18 cellular contexts compared by ENCODE assay signal in the genomic region with DNA sequence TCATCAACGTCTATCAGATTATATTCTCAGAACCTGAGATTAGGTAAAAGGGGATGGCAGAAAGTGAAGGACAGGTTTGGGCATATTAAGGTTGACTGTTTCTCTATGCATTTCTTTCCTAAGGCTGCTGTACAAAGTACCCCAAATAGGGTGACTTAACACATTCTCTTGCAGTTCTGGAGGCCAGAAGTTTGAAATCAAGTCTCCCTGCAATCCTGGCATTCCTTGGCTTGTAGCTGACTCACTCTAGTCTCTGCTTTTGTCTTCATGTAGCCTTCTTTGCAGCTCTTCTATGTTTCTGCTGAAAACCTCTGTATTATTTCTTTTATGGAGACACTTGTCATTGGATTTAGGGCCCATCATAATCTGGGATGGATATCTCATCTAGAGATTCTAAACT.
DNase-seq lines count a peak whose midpoint lies in the region; ATAC-seq and TF ChIP-seq lines count a peak whose summit lies in the region.
"Had no signal": no experiment of that assay in that cellular context is flagged by ENCODE, and none has a peak within 500 bp of the region (broad histone marks: within the 10 kb centered on the region; RNA-seq: fewer than 3 reads in every experiment).

No MANE protein-coding gene starts in this region.

- no peaks in the 10 kb centered on the region for H3K4me1 Mint-ChIP-seq in GM23338
- H3K4me1 Mint-ChIP-seq: B cell had no signal

- no peak overlapping the region for H3K27ac ChIP-seq in GM23338 (ENCODE audit: low read depth)
- H3K27ac ChIP-seq: BLaER1 treated with 17β-estradiol and CSF1 and Interleukin-3, amounts not matched to agents 10 nM and 100 nM; HL-60 had no signal

- no peaks in the 10 kb centered on the region for H3K9me2 ChIP-seq in GM23338 (ENCODE audit: insufficient read depth)

- no peak overlapping the region for H3K4me3 ChIP-seq in AG10803 (ENCODE audit: low read length)
- H3K4me3 ChIP-seq in GM23338, result no peak overlapping the region
- no peak overlapping the region for H3K4me3 ChIP-seq in epithelial cell of esophagus (ENCODE audit: low read length)
- H3K4me3 ChIP-seq: BLaER1 treated with 17β-estradiol and CSF1 and Interleukin-3, amounts not matched to agents 10 nM and 100 nM; GM12878 had no signal

- no peaks in the 10 kb centered on the region for H3F3A ChIP-seq in GM23338 (replicated peaks; ENCODE audit: low read depth)

- ATAC-seq in GM23338, result no peak
- ATAC-seq: CD8-positive, alpha-beta T cell; GM12878 had no signal

- H3K4me2 ChIP-seq in GM23338, result no peak overlapping the region
- H3K4me2 ChIP-seq: BLaER1 treated with 17β-estradiol and CSF1 and Interleukin-3, amounts not matched to agents 10 nM and 100 nM had no signal

- H3K36me3 ChIP-seq in GM23338 (ENCODE audit: insufficient read depth), result no peaks in the 10 kb centered on the region
- H3K36me3 ChIP-seq: BLaER1 treated with 17β-estradiol and CSF1 and Interleukin-3, amounts not matched to agents 10 nM and 100 nM had no signal

- no peaks in the 10 kb centered on the region for H3K79me2 ChIP-seq in GM23338 (replicated peaks; ENCODE audit: insufficient read depth)

- no peak overlapping the region for H3K4me3 Mint-ChIP-seq in GM23338
- H3K4me3 Mint-ChIP-seq: B cell; CD8-positive, alpha-beta T cell had no signal

- H3K27ac Mint-ChIP-seq in GM23338, result no peak overlapping the region
- H3K27ac Mint-ChIP-seq: B cell; CD8-positive, alpha-beta T cell had no signal

- no peaks in the 10 kb centered on the region for H3K36me3 Mint-ChIP-seq in GM23338 (ENCODE audit: low read depth)
- H3K36me3 Mint-ChIP-seq: CD8-positive, alpha-beta T cell had no signal

- no peaks in the 10 kb centered on the region; the same call in 1 of the 2 replicates for H4K20me1 ChIP-seq in GM23338 (replicated peaks; ENCODE audit: insufficient read depth)
- H4K20me1 ChIP-seq: BLaER1 treated with 17β-estradiol and CSF1 and Interleukin-3, amounts not matched to agents 10 nM and 100 nM had no signal

- peaks cover 2% of the 10 kb centered on the region for H3K27me3 Mint-ChIP-seq in GM23338 (ENCODE audit: insufficient read depth, low read depth, poor library complexity)
- H3K27me3 Mint-ChIP-seq: B cell had no signal

- H3K4me1 ChIP-seq in GM23338 (ENCODE audit: insufficient read depth), result no peaks in the 10 kb centered on the region
- H3K4me1 ChIP-seq: BLaER1 treated with 17β-estradiol and CSF1 and Interleukin-3, amounts not matched to agents 10 nM and 100 nM had no signal

- peak; percentile 13 for DNase-seq in AG10803 (ENCODE audit: low read depth)
- DNase-seq in GM23338 (ENCODE audit: low spot score), result peak; percentile 8
- peak; percentile 7 for DNase-seq in epithelial cell of esophagus (ENCODE audit: low read depth)
- peak; percentile 79 for DNase-seq in islet precursor cell
- no peak for DNase-seq in SKM-1 (lab: John Stamatoyannopoulos, UW; ENCODE audit: unreplicated experiment)
- DNase-seq in NCI-H446 treated with DMSO at 0.1 percent for 48 hours (lab: John Stamatoyannopoulos, UW), result no peak
- DNase-seq in activated T-cell treated with anti-CD3 and anti-CD28 coated beads, Interleukin-2, amount 50 U/mL, for 1 hour, result no peak
- DNase-seq in DMS79 treated with DMSO at 0.1 percent for 48 hours (lab: John Stamatoyannopoulos, UW), result no peak
- DNase-seq: 8988T; CD8-positive, alpha-beta T cell; COR-L47; DMS79; EL; HCEC 1CT had no signal

- H3K27me3 ChIP-seq in GM23338 (ENCODE audit: insufficient read depth), result no peaks in the 10 kb centered on the region
- H3K27me3 ChIP-seq: BLaER1 treated with 17β-estradiol and CSF1 and Interleukin-3, amounts not matched to agents 10 nM and 100 nM had no signal

- H2AFZ ChIP-seq in GM23338, result 0 out of 2 replicates have a peak overlapping the region, but pooled peaks have one; percentile 14

- no peak for TF ChIP-seq CTCF in AG10803 (conservative IDR thresholded peaks at IDR 0.05; ENCODE audit: low read length)
- TF ChIP-seq CTCF in GM23338 (conservative IDR thresholded peaks at IDR 0.05; ENCODE audit: low read depth in 2 of 2), result no peak
- TF ChIP-seq CTCF in epithelial cell of esophagus (IDR thresholded peaks at IDR 0.05; ENCODE audit: insufficient read depth, low read depth, low read length, missing control alignments), result no peak

- no peaks in the 10 kb centered on the region for H3K9me3 Mint-ChIP-seq in GM23338
- H3K9me3 Mint-ChIP-seq: CD8-positive, alpha-beta T cell had no signal

TF ChIP-seq in GM23338, 12 proteins besides CTCF, POLR2A, EP300 and RAD21 (continues in another document):
- TF ChIP-seq NANOG (IDR thresholded peaks at IDR 0.05; ENCODE audit: borderline replicate concordance) (no peak), ZNF331 (CRISPR knock-in tag; IDR thresholded peaks at IDR 0.05; ENCODE audit: low read depth) (no peak), EZH2 (IDR thresholded peaks at IDR 0.05; ENCODE audit: low read depth, unreplicated experiment) (no peak), POLR2AphosphoS5 (IDR thresholded peaks at IDR 0.05; ENCODE audit: low read depth) (no peak), EZH2phosphoT487 (IDR thresholded peaks at IDR 0.05; ENCODE audit: unreplicated experiment) (no peak), ZNF462 (CRISPR knock-in tag; IDR thresholded peaks at IDR 0.05) (no peak)
- TF ChIP-seq, protein P1, sequence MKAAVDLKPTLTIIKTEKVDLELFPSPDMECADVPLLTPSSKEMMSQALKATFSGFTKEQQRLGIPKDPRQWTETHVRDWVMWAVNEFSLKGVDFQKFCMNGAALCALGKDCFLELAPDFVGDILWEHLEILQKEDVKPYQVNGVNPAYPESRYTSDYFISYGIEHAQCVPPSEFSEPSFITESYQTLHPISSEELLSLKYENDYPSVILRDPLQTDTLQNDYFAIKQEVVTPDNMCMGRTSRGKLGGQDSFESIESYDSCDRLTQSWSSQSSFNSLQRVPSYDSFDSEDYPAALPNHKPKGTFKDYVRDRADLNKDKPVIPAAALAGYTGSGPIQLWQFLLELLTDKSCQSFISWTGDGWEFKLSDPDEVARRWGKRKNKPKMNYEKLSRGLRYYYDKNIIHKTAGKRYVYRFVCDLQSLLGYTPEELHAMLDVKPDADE (IDR thresholded peaks at IDR 0.05), result no peak

Comparison
In these comparisons a context has a peak if more than half of its experiments do, and no peak if none do; other contexts are left out.
1. DNase-seq: peak in AG10803 (single experiment), GM23338 (single experiment), epithelial cell of esophagus (single experiment) and islet precursor cell (single experiment); none in SKM-1 (single experiment), NCI-H446 treated with DMSO at 0.1 percent for 48 hours (single experiment), activated T-cell treated with anti-CD3 and anti-CD28 coated beads, Interleukin-2, amount 50 U/mL, for 1 hour (single experiment) and DMS79 treated with DMSO at 0.1 percent for 48 hours (single experiment).